10 cellular contexts compared by ENCODE assay signal in genomic region chr1:92736395-92736794, GRCh38. TPM values are rescaled to one million over a fixed set of nuclear protein-coding genes. Genes with fewer than 3 reads are reported as not detected.
DNase-seq lines count a peak whose midpoint lies in the region; ATAC-seq and TF ChIP-seq lines count a peak whose summit lies in the region.
"Had no signal": no experiment of that assay in that cellular context is flagged by ENCODE, and none has a peak within 500 bp of the region (broad histone marks: within the 10 kb centered on the region; RNA-seq: fewer than 3 reads in every experiment).

No MANE protein-coding gene starts in this region.

- H2AFZ ChIP-seq in OCI-LY1 (ENCODE audit: low read length) (no peak overlapping the region), fibroblast of lung (ENCODE audit: low read length) (no peak overlapping the region)

- TF ChIP-seq CTCF in GM12865 (IDR thresholded peaks at IDR 0.05; ENCODE audit: insufficient read depth, low read depth, low read length, missing control alignments) = peak; percentile 11
- peak; percentile 52 for TF ChIP-seq CTCF in OCI-LY1 (IDR thresholded peaks at IDR 0.05; ENCODE audit: low read length)
- peak; percentile 4 to 32 for TF ChIP-seq CTCF in fibroblast of lung (conservative IDR thresholded peaks at IDR 0.05 in 1 of 2, IDR thresholded peaks at IDR 0.05 in 1 of 2; ENCODE audit: low read depth in 1 of 2, low read length in 2 of 2)

- H3K4me3 ChIP-seq in GM12865 (ENCODE audit: low read depth, low read length) = no peak overlapping the region
- no peak overlapping the region for H3K4me3 ChIP-seq in OCI-LY1 (ENCODE audit: low read depth, low read length, poor library complexity, severe bottlenecking)
- H3K4me3 ChIP-seq in fibroblast of lung (replicated peaks in 1 of 4; ENCODE audit: control extremely low read depth in 1 of 4, insufficient read depth in 1 of 4, low read depth in 3 of 4, low read length in 4 of 4) = no peak overlapping the region
- H3K4me3 ChIP-seq in H7 (ENCODE audit: insufficient read depth, low read depth, low read length) = no peak overlapping the region

- H3K79me2 ChIP-seq in OCI-LY1 (ENCODE audit: insufficient read depth, low read length) (no peaks in the 10 kb centered on the region), fibroblast of lung (ENCODE audit: control insufficient read depth, insufficient read depth, low read length) (no peaks in the 10 kb centered on the region)

- no peaks in the 10 kb centered on the region for H3K9me2 ChIP-seq in OCI-LY1 (ENCODE audit: low read depth, low read length)

- ATAC-seq in GM18502 (IDR thresholded peaks at IDR 0.05; ENCODE audit: poor library complexity, unreplicated experiment) = no peak

- no peaks in the 10 kb centered on the region; the same call in 1 of the 2 replicates for H3K9me3 ChIP-seq in OCI-LY1 (ENCODE audit: low read length)
- no peaks in the 10 kb centered on the region for H3K9me3 ChIP-seq in fibroblast of lung (ENCODE audit: control insufficient read depth, insufficient read depth, low read depth, low read length)

- peaks cover 4% of the 10 kb centered on the region; the same call in 1 of the 2 replicates for H3F3A ChIP-seq in OCI-LY1 (ENCODE audit: insufficient read depth, low read length)

- H4K20me1 ChIP-seq in OCI-LY1 (ENCODE audit: insufficient read depth, low read length) (no peaks in the 10 kb centered on the region), fibroblast of lung (ENCODE audit: control insufficient read depth, extremely low read depth, insufficient read depth, low read length) (no peaks in the 10 kb centered on the region)

- DNase-seq in A172 (ENCODE audit: low spot score) = peak; percentile 7
- DNase-seq in GM12865 (ENCODE audit: low read depth) = peak; percentile 44
- peak in 1 of 2 donors; percentile 19 for DNase-seq in fibroblast of lung (ENCODE audit: low read depth in 2 of 2)
- DNase-seq in NCI-H1417 treated with DMSO at 0.1 percent for 48 hours (lab: John Stamatoyannopoulos, UW) = no peak
- no peak for DNase-seq in H7
- no peak for DNase-seq in C1 segment of cervical spinal cord (lab: John Stamatoyannopoulos, UW)
- DNase-seq: activated gamma-delta T cell, T-helper 1 cell had no signal

- H3K9ac ChIP-seq in OCI-LY1 (ENCODE audit: low read length) = no peak overlapping the region
- H3K9ac ChIP-seq in fibroblast of lung (ENCODE audit: insufficient read depth, low read length) = no peak overlapping the region

- H3K27ac ChIP-seq in OCI-LY1 (ENCODE audit: low read depth, low read length, poor library complexity, severe bottlenecking) = no peak overlapping the region
- H3K27ac ChIP-seq in fibroblast of lung (ENCODE audit: insufficient read depth, low read length) = no peak overlapping the region

- peaks cover 10% of the 10 kb centered on the region for H3K4me1 ChIP-seq in OCI-LY1 (ENCODE audit: insufficient read depth, low read length, severe bottlenecking)
- no peaks in the 10 kb centered on the region for H3K4me1 ChIP-seq in fibroblast of lung (ENCODE audit: control insufficient read depth, extremely low read depth, insufficient read depth, low read length)

- H3K36me3 ChIP-seq in OCI-LY1 (ENCODE audit: insufficient read depth, low read length) (peaks cover 8% of the 10 kb centered on the region; the same call in 1 of the 2 replicates), fibroblast of lung (ENCODE audit: control insufficient read depth, insufficient read depth, low read length) (no peaks in the 10 kb centered on the region), H7 (replicated peaks; ENCODE audit: control insufficient read depth, insufficient read depth, low read length) (no peaks in the 10 kb centered on the region)

- H3K27me3 ChIP-seq in OCI-LY1 (ENCODE audit: insufficient read depth, low read length) (no peaks in the 10 kb centered on the region), fibroblast of lung (ENCODE audit: control insufficient read depth, insufficient read depth, low read length) (no peaks in the 10 kb centered on the region), H7 (ENCODE audit: control insufficient read depth, insufficient read depth, low read length) (no peaks in the 10 kb centered on the region)

- H3K4me2 ChIP-seq in OCI-LY1 (ENCODE audit: low read length) (no peak overlapping the region), fibroblast of lung (ENCODE audit: extremely low read depth, insufficient read depth, low read length) (no peak overlapping the region)

RNA-seq across cellular contexts. Expression of gene EVI5, which starts 48.5 kb away (rescaled TPM):
- total RNA-seq in A172 (2014; rRNA removed; shearing (Covaris generic)) = 11.0 and 21.3 TPM in 2 replicates
- total RNA-seq in fibroblast of lung = 40.1 and 48.1 TPM in 2 replicates
- 31.9 and 32.5 TPM in 2 replicates for polyA plus RNA-seq in fibroblast of lung
- polyA plus RNA-seq in fibroblast of lung (2012) = 13.9 and 17.6 TPM in 2 replicates
- polyA minus RNA-seq in fibroblast of lung (ENCODE audit: low replicate concordance) = 5.4 and 8.8 TPM in 2 replicates
- total RNA-seq in H7 (2014; rRNA removed; shearing (Covaris generic)) = 4.4 and 16.1 TPM in 2 replicates

Comparison
In these comparisons a context has a peak if more than half of its experiments do, and no peak if none do; other contexts are left out.
1. DNase-seq: peak in A172 (single experiment) and GM12865 (single experiment); none in NCI-H1417 treated with DMSO at 0.1 percent for 48 hours (single experiment), H7 (single experiment) and C1 segment of cervical spinal cord (0 of 14).
2. Peak in every context shown above with its lines, with median percentiles within 50 percentile points of each other: CTCF ChIP-seq.